ENCODE assay signal across 7 cellular contexts in genomic region chr2:170324640-170325046, GRCh38.
A peak's percentile ranks its signal among the peaks of the same experiment; 100 is the strongest.
DNase-seq lines count a peak whose midpoint lies in the region; ATAC-seq and TF ChIP-seq lines count a peak whose summit lies in the region.

No MANE protein-coding gene starts in this region.

- TF ChIP-seq CTCF in body of pancreas (IDR thresholded peaks at IDR 0.05): peak in 6 of 7 experiments; percentile 39 to 61 (median 58)
- peak in 5 of 7 experiments; percentile 27 to 54 (median 49) for TF ChIP-seq CTCF in stomach (IDR thresholded peaks at IDR 0.05)

- no peak for TF ChIP-seq EP300 in stomach (IDR thresholded peaks at IDR 0.05)

- 23% methylated on average over 4 of the region's 4 CpGs for WGBS in body of pancreas, 2 donors
- 19 to 29% (median 21%) methylated on average over 4 of the region's 4 CpGs for WGBS in stomach, 5 donors

- H3K79me2 ChIP-seq in Karpas-422 (ENCODE audit: low read length): no peaks in the 10 kb centered on the region

- H3K9me2 ChIP-seq in Karpas-422 (replicated peaks; ENCODE audit: insufficient read depth, low read length): no peaks in the 10 kb centered on the region

- H3K36me3 ChIP-seq in Karpas-422 (ENCODE audit: insufficient read depth, low read length) (no peaks in the 10 kb centered on the region), body of pancreas (replicated peaks in 1 of 2; ENCODE audit: insufficient read depth in 1 of 2, low read depth in 2 of 2) (no peaks in the 10 kb centered on the region), stomach (no peaks in the 10 kb centered on the region)

- DNase-seq in ELR (ENCODE audit: low read depth) (peak; percentile 50), Karpas-422 (peak; percentile 76), OCI-M1 (lab: John Stamatoyannopoulos, UW) (peak; percentile 64), body of pancreas (peak; percentile 14 to 31 (median 26)), left colon (no peak), stomach (peak; percentile 26)

- ATAC-seq in body of pancreas (no peak), left colon (peak; percentile 66), HG02938 (IDR thresholded peaks at IDR 0.05; ENCODE audit: unreplicated experiment) (no peak)

- H3K9me3 ChIP-seq in Karpas-422 (ENCODE audit: low read length): no peaks in the 10 kb centered on the region
- no peaks in the 10 kb centered on the region for H3K9me3 ChIP-seq in body of pancreas
- peaks cover 0 to 14% (median 7%) of the 10 kb centered on the region in 4 donors for H3K9me3 ChIP-seq in stomach

- H2AFZ ChIP-seq in Karpas-422 (ENCODE audit: low read length): no peak overlapping the region

- H3K4me3 ChIP-seq in Karpas-422 (ENCODE audit: low read length) (no peak overlapping the region), body of pancreas (no peak overlapping the region), stomach (no peak overlapping the region)

- no peak overlapping the region for H3K9ac ChIP-seq in Karpas-422 (ENCODE audit: low read length)

- TF ChIP-seq POLR2A in body of pancreas (IDR thresholded peaks at IDR 0.05) (no peak), stomach (IDR thresholded peaks at IDR 0.05) (no peak)

- H4K20me1 ChIP-seq in Karpas-422 (ENCODE audit: insufficient read depth, low read depth, low read length): no peaks in the 10 kb centered on the region

- intact Hi-C loops in body of pancreas (cut with DNase I) (no loop called here), left colon (cut with DNase I, micrococcal nuclease) (no loop called here), stomach (cut with DNase I; ENCODE audit: low total_unique reads) (no loop called here)

- H3K27me3 ChIP-seq in Karpas-422 (ENCODE audit: low read length): no peaks in the 10 kb centered on the region
- H3K27me3 ChIP-seq in body of pancreas: no peaks in the 10 kb centered on the region
- no peaks in the 10 kb centered on the region for H3K27me3 ChIP-seq in stomach

- H3K4me1 ChIP-seq in Karpas-422 (ENCODE audit: low read length) (peaks cover 7% of the 10 kb centered on the region), body of pancreas (no peaks in the 10 kb centered on the region), stomach (peaks cover 0 to 4% (median 0%) of the 10 kb centered on the region in 4 donors)

- H3K27ac ChIP-seq in Karpas-422 (ENCODE audit: low read length) (no peak overlapping the region), body of pancreas (no peak overlapping the region), stomach (no peak overlapping the region)

- H3K4me2 ChIP-seq in Karpas-422 (ENCODE audit: low read depth, low read length, poor library complexity, severe bottlenecking): no peak overlapping the region

Comparison
In these comparisons a context has a peak if more than half of its experiments do, and no peak if none do; other contexts are left out.
1. DNase-seq: peak in ELR (single experiment), Karpas-422 (single experiment), OCI-M1 (single experiment), body of pancreas (4 of 4) and stomach (single experiment); none in left colon (0 of 2).